Comparison of ENCODE assay signal across 14 cellular contexts in the genomic region with DNA sequence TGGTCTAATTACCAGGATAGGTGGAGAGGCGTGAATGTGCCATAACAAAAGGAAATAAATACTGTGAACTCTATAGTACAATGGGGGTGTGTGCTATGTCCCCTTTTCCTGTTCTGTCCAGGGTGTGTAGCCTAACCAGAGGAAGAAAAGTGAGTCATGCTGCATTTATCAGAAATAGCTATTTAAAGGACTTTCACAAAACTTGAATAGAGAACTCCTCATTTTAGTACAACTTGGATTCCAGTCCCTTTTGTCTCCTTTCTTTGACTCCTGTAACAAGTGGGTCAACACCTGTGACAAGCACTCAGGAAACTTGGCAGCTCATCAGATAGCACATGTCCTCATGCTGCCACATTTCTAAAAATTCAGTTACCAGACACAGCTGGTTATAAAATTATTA.
DNase-seq lines count a peak whose midpoint lies in the region; ATAC-seq, FAIRE-seq and TF ChIP-seq lines count a peak whose summit lies in the region.
"Had no signal": no experiment of that assay in that cellular context is flagged by ENCODE, and none has a peak within 500 bp of the region (broad histone marks: within the 10 kb centered on the region; RNA-seq: fewer than 3 reads in every experiment).

No MANE protein-coding gene starts in this region.

- no peak for ATAC-seq in HG03097 (IDR thresholded peaks at IDR 0.05; ENCODE audit: low FRiP score, unreplicated experiment)
- ATAC-seq: natural killer cell had no signal

- CTCF ChIA-PET in GM10248 (lab: Yijun Ruan, JAX) = interaction anchor here (1.0 kb wide), 1 partner anchor 37 kb away, joined by 3 read pairs; no protein-coding TSS in a partner anchor

- POLR2A ChIA-PET in GM10248 (lab: Yijun Ruan, JAX) = no interaction called here

- H3K27me3 Mint-ChIP-seq in osteocyte (ENCODE audit: unreplicated experiment) = no peaks in the 10 kb centered on the region

- H3K27ac Mint-ChIP-seq in osteocyte (ENCODE audit: unreplicated experiment) = peak overlapping the region; percentile 4
- H3K27ac Mint-ChIP-seq: natural killer cell had no signal

- H3K4me3 ChIP-seq in NB4 (ENCODE audit: low read depth, low read length) = no peak overlapping the region
- H3K4me3 ChIP-seq: HAP-1 had no signal

- peak; percentile 0 for DNase-seq in H54 (ENCODE audit: insufficient read length, low spot score)
- DNase-seq in NB4 (ENCODE audit: low read depth) = peak; percentile 21
- peak; percentile 17 for DNase-seq in dedifferentiated amniotic fluid mesenchymal stem cell (ENCODE audit: extremely low spot score)
- no peak for DNase-seq in osteocyte (ENCODE audit: extremely low spot score, unreplicated experiment)
- DNase-seq in GM10248 (ENCODE audit: extremely low spot score) = no peak
- no peak for DNase-seq in DMS153 treated with DMSO at 0.1 percent for 48 hours (lab: John Stamatoyannopoulos, UW; ENCODE audit: unreplicated experiment)
- no peak for DNase-seq in GOT3 (lab: John Stamatoyannopoulos, UW)
- DNase-seq: activated gamma-delta T cell; effector memory CD4-positive, alpha-beta T cell; natural killer cell; NCI-H187 treated with DMSO at 0.1 percent for 48 hours; stimulated activated CD4-positive, alpha-beta T cell treated with anti-CD3 and anti-CD28 coated beads, Interleukin-2, amount 100 ng/mL, for 48 hours had no signal

- no peak for TF ChIP-seq CTCF in NB4 (IDR thresholded peaks at IDR 0.05; ENCODE audit: low read depth, low read length)
- no peak for TF ChIP-seq CTCF in osteocyte (IDR thresholded peaks at IDR 0.05)
- no peak for TF ChIP-seq CTCF in GM10248 (IDR thresholded peaks at IDR 0.05; ENCODE audit: control extremely low read depth, extremely low read depth, low read depth, missing control alignments)

- H3K4me3 Mint-ChIP-seq in osteocyte (ENCODE audit: unreplicated experiment) = no peak overlapping the region
- H3K4me3 Mint-ChIP-seq: natural killer cell had no signal

- H3K36me3 Mint-ChIP-seq in osteocyte (ENCODE audit: unreplicated experiment) = peaks cover 24% of the 10 kb centered on the region

- no peak for TF ChIP-seq POLR2A in H54 (IDR thresholded peaks at IDR 0.05; ENCODE audit: low read depth, low read length)
- no peak for TF ChIP-seq POLR2A in NB4 (IDR thresholded peaks at IDR 0.05; ENCODE audit: extremely low read depth, insufficient read length)

- peaks cover 19% of the 10 kb centered on the region for H3K9me3 Mint-ChIP-seq in osteocyte (ENCODE audit: unreplicated experiment)

- H3K4me1 Mint-ChIP-seq in osteocyte (ENCODE audit: unreplicated experiment) = peaks cover 12% of the 10 kb centered on the region

- peak; percentile 88 for FAIRE-seq in H54 (lab: Jason Lieb, UNC)

Comparison
In these comparisons a context has a peak if more than half of its experiments do, and no peak if none do; other contexts are left out.
1. DNase-seq: peak in H54 (single experiment), NB4 (single experiment) and dedifferentiated amniotic fluid mesenchymal stem cell (single experiment); none in osteocyte (single experiment), GM10248 (single experiment), DMS153 treated with DMSO at 0.1 percent for 48 hours (single experiment) and GOT3 (single experiment).